8 cellular contexts compared by ENCODE assay signal in genomic region chr1:27045973-27046558, GRCh38. TPM values are rescaled to one million over a fixed set of nuclear protein-coding genes. Genes with fewer than 3 reads are reported as not detected.
DNase-seq lines count a peak whose midpoint lies in the region; ATAC-seq, FAIRE-seq and TF ChIP-seq lines count a peak whose summit lies in the region.

No MANE protein-coding gene starts in this region.

- no peaks in the 10 kb centered on the region for H3F3A ChIP-seq in PC-3 (ENCODE audit: low read length, unreplicated experiment)

- BruUV-seq in PC-3 (replicated peaks; lab: Mats Ljungman, UMichigan) = no TSS peak

- H3K4me3 Mint-ChIP-seq in activated T-cell treated with anti-CD3 and anti-CD28 coated beads, Interleukin-2, amount 50 U/mL, for 4 hours = no peak overlapping the region

- peak; percentile 78 for TF ChIP-seq CTCF in BE2C (IDR thresholded peaks at IDR 0.05; ENCODE audit: low read depth, low read length)
- peak; percentile 92 for TF ChIP-seq CTCF in PC-3 (conservative IDR thresholded peaks at IDR 0.05; ENCODE audit: low read depth, low read length)
- peak; percentile 94 for TF ChIP-seq CTCF in fibroblast of the aortic adventitia (IDR thresholded peaks at IDR 0.05; ENCODE audit: insufficient read depth, low read length)
- peak; percentile 74 to 86 for TF ChIP-seq CTCF in suprapubic skin (IDR thresholded peaks at IDR 0.05)

- intact Hi-C loops in PC-3 (cut with micrococcal nuclease) = no loop called here

- H3K9me3 ChIP-seq in BE2C = no peaks in the 10 kb centered on the region
- H3K9me3 ChIP-seq in PC-3 (ENCODE audit: low read length) = no peaks in the 10 kb centered on the region
- no peaks in the 10 kb centered on the region for H3K9me3 ChIP-seq in suprapubic skin

- H3K4me1 ChIP-seq in BE2C (no peaks in the 10 kb centered on the region), PC-3 (ENCODE audit: insufficient read depth, low read length) (peaks cover 4% of the 10 kb centered on the region; the same call in 1 of the 2 replicates), suprapubic skin (peaks cover 22% of the 10 kb centered on the region)

- H3K4me1 Mint-ChIP-seq in activated T-cell treated with anti-CD3 and anti-CD28 coated beads, Interleukin-2, amount 50 U/mL, for 4 hours (ENCODE audit: low read depth) = peaks cover 19% of the 10 kb centered on the region

- ATAC-seq in PC-3 = peak; percentile 50
- ATAC-seq in activated T-cell treated with anti-CD3 and anti-CD28 coated beads, Interleukin-2, amount 50 U/mL, for 4 hours = peak; percentile 53 to 56
- ATAC-seq in HG03159 (IDR thresholded peaks at IDR 0.05; ENCODE audit: unreplicated experiment) = no peak

- no peak overlapping the region for H3K4me3 ChIP-seq in BE2C (ENCODE audit: low read depth, low read length)
- no peak overlapping the region for H3K4me3 ChIP-seq in PC-3 (ENCODE audit: low read length)
- no peak overlapping the region for H3K4me3 ChIP-seq in fibroblast of the aortic adventitia (ENCODE audit: low read depth, low read length)
- H3K4me3 ChIP-seq in suprapubic skin = no peak overlapping the region

- FAIRE-seq in H54 (lab: Jason Lieb, UNC) = no peak

- no peaks in the 10 kb centered on the region for H3K27me3 ChIP-seq in BE2C
- H3K27me3 ChIP-seq in PC-3 (ENCODE audit: low read length) = no peaks in the 10 kb centered on the region
- no peaks in the 10 kb centered on the region for H3K27me3 ChIP-seq in suprapubic skin

- WGBS in suprapubic skin = 17% methylated on average over 17 of the region's 17 CpGs

- no peak overlapping the region for H3K27ac ChIP-seq in PC-3 (ENCODE audit: low read length)
- H3K27ac ChIP-seq in suprapubic skin = no peak overlapping the region

- TF ChIP-seq EP300 in suprapubic skin (IDR thresholded peaks at IDR 0.05) = no peak

- no peaks in the 10 kb centered on the region for H3K36me3 ChIP-seq in BE2C
- H3K36me3 ChIP-seq in PC-3 (ENCODE audit: low read depth, low read length) = no peaks in the 10 kb centered on the region
- no peaks in the 10 kb centered on the region for H3K36me3 ChIP-seq in suprapubic skin

- H3K4me2 ChIP-seq in PC-3 (ENCODE audit: low read length) = no peak overlapping the region; the same call in 1 of the 2 replicates

- CTCF ChIA-PET in PC-3 (lab: Charles Lee) = interaction anchor here (0.5 to 4.7 kb wide), 17 partner anchors 9 to 1990 kb away, joined by 3 to 102 read pairs (median 4); partner anchors contain the start of gene GPATCH3

- H3K27me3 Mint-ChIP-seq in activated T-cell treated with anti-CD3 and anti-CD28 coated beads, Interleukin-2, amount 50 U/mL, for 4 hours (ENCODE audit: low read depth) = no peaks in the 10 kb centered on the region

- H3K9me2 ChIP-seq in PC-3 (replicated peaks; ENCODE audit: low read length) = no peaks in the 10 kb centered on the region

- peak overlapping the region; percentile 67 for H2AFZ ChIP-seq in PC-3 (ENCODE audit: low read length)

- no peaks in the 10 kb centered on the region for H4K20me1 ChIP-seq in PC-3 (ENCODE audit: low read length)

- H3K9ac ChIP-seq in PC-3 (ENCODE audit: low read length) = no peak overlapping the region

- POLR2A ChIA-PET in PC-3 (lab: Charles Lee; ENCODE audit: unreplicated experiment) = interaction anchor here (0.7 kb wide), 1 partner anchor 48 kb away, joined by 3 read pairs; no protein-coding TSS in a partner anchor

- no peak for TF ChIP-seq POLR2A in H54 (IDR thresholded peaks at IDR 0.05; ENCODE audit: low read depth, low read length)
- no peak for TF ChIP-seq POLR2A in suprapubic skin (IDR thresholded peaks at IDR 0.05)

- H3K79me2 ChIP-seq in PC-3 (ENCODE audit: low read length) = no peaks in the 10 kb centered on the region

- H3K9me3 Mint-ChIP-seq in activated T-cell treated with anti-CD3 and anti-CD28 coated beads, Interleukin-2, amount 50 U/mL, for 4 hours = no peaks in the 10 kb centered on the region

- DNase-seq in BE2C (peak; percentile 55), H54 (ENCODE audit: insufficient read length, low spot score) (peak; percentile 47), PC-3 (peak; percentile 72), fibroblast of the aortic adventitia (ENCODE audit: low read depth) (peak; percentile 65), occipital lobe (lab: John Stamatoyannopoulos, UW) (peak; percentile 42), suprapubic skin (ENCODE audit: low spot score in 2 of 2) (no peak)
- peak; percentile 63 for DNase-seq in activated T-cell treated with anti-CD3 and anti-CD28 coated beads, Interleukin-2, amount 50 U/mL, for 4 hours

- no peaks in the 10 kb centered on the region for H3K36me3 Mint-ChIP-seq in activated T-cell treated with anti-CD3 and anti-CD28 coated beads, Interleukin-2, amount 50 U/mL, for 4 hours (ENCODE audit: insufficient read depth)

RNA-seq across cellular contexts. Expression of gene TENT5B, which starts 33.4 kb away (rescaled TPM):
- polyA plus RNA-seq in BE2C (2012; ENCODE audit: insufficient read depth, insufficient read length, low read depth) = 0.25 TPM
- total RNA-seq in PC-3 (2014; rRNA removed) (20.0 and 21.4 TPM in 2 replicates), fibroblast of the aortic adventitia (ENCODE audit: low replicate concordance) (1.9 and 6.8 TPM in 2 replicates), occipital lobe (0.31 TPM), suprapubic skin (100 to 1,000 TPM in 3 of 4 donors, 10 to 100 TPM in 1; 72.3 to 233 (median 198) TPM)
- under 1 TPM in 2 of 3 donors, not detected in 1; 0.14 to 0.15 TPM for total RNA-seq in activated T-cell treated with anti-CD3 and anti-CD28 coated beads, Interleukin-2, amount 50 U/mL, for 4 hours

RNA-seq across cellular contexts. Expression of gene TRNP1, which starts 52.6 kb away (rescaled TPM):
- polyA plus RNA-seq in BE2C (2012; ENCODE audit: insufficient read depth, insufficient read length, low read depth) = 0.37 TPM
- total RNA-seq in PC-3 (2014; rRNA removed) (108 and 109 TPM in 2 replicates), fibroblast of the aortic adventitia (ENCODE audit: low replicate concordance) (11.6 and 19.1 TPM in 2 replicates), occipital lobe (16.4 TPM), suprapubic skin (10 to 100 TPM in 3 of 4 donors, 1 to 10 TPM in 1; 7.9 to 41.7 (median 28.4) TPM)
- total RNA-seq in activated T-cell treated with anti-CD3 and anti-CD28 coated beads, Interleukin-2, amount 50 U/mL, for 4 hours = 1 to 10 TPM in 1 of 3 donors, under 1 TPM in 2; 0.61 to 1.5 (median 0.76) TPM

Comparison
In these comparisons a context has a peak if more than half of its experiments do, and no peak if none do; other contexts are left out.
1. DNase-seq: peak in BE2C (single experiment), H54 (single experiment), PC-3 (single experiment), activated T-cell treated with anti-CD3 and anti-CD28 coated beads, Interleukin-2, amount 50 U/mL, for 4 hours (single experiment), fibroblast of the aortic adventitia (single experiment) and occipital lobe (single experiment); none in suprapubic skin (0 of 2).
2. Peak in every context shown above with its lines, with median percentiles within 50 percentile points of each other: CTCF ChIP-seq.